9 cellular contexts compared by ENCODE assay signal in genomic region chr3:39378092-39378491, GRCh38. TPM values are rescaled to one million over a fixed set of nuclear protein-coding genes. Genes with fewer than 3 reads are reported as not detected.
DNase-seq lines count a peak whose midpoint lies in the region; ATAC-seq and TF ChIP-seq lines count a peak whose summit lies in the region.
"Had no signal": no experiment of that assay in that cellular context is flagged by ENCODE, and none has a peak within 500 bp of the region (broad histone marks: within the 10 kb centered on the region; RNA-seq: fewer than 3 reads in every experiment).

No MANE protein-coding gene starts in this region.

- H3K9me3 Mint-ChIP-seq in activated CD4-positive, alpha-beta T cell treated with anti-CD3 and anti-CD28 coated beads, Interleukin-2, amount 10 ng/mL, durations not matched to agents 7 days and 5 days = peaks cover under 1% of the 10 kb centered on the region

- DNase-seq in activated naive CD4-positive, alpha-beta T cell treated with Interleukin-2 at 50 U/mL for 16 hours = peak; percentile 67
- DNase-seq in activated naive CD4-positive, alpha-beta T cell (lab: John Stamatoyannopoulos, UW) = no peak
- peak; percentile 75 for DNase-seq in activated CD4-positive, alpha-beta T cell treated with anti-CD3 and anti-CD28 coated beads, Interleukin-2, amount 10 ng/mL, durations not matched to agents 7 days and 5 days
- DNase-seq in esophagus squamous epithelium (lab: John Stamatoyannopoulos, UW) (no peak), prostate gland (ENCODE audit: low spot score) (peak; percentile 50), NCI-H446 (lab: John Stamatoyannopoulos, UW) (no peak), pons (ENCODE audit: low spot score) (no peak)

- TF ChIP-seq CTCF in esophagus squamous epithelium (IDR thresholded peaks at IDR 0.05) (peak; percentile 25 to 74 (median 54)), prostate gland (IDR thresholded peaks at IDR 0.05) (peak in 3 of 4 experiments; percentile 51 to 66 (median 60))

- peaks cover 0 to 9% (median 3%) of the 10 kb centered on the region in 3 donors for H3K4me1 ChIP-seq in esophagus squamous epithelium
- H3K4me1 ChIP-seq in prostate gland (replicated peaks) = no peaks in the 10 kb centered on the region

- no peak overlapping the region for H3K4me3 ChIP-seq in esophagus squamous epithelium
- H3K4me3 ChIP-seq in prostate gland = no peak overlapping the region
- H3K4me3 ChIP-seq: BLaER1 treated with 17β-estradiol and CSF1 and Interleukin-3, amounts not matched to agents 10 nM and 100 nM had no signal

- H3K27me3 Mint-ChIP-seq in activated CD4-positive, alpha-beta T cell treated with anti-CD3 and anti-CD28 coated beads, Interleukin-2, amount 10 ng/mL, durations not matched to agents 7 days and 5 days = peaks cover 5% of the 10 kb centered on the region

- H3K27ac ChIP-seq in esophagus squamous epithelium (no peak overlapping the region), prostate gland (no peak overlapping the region)
- H3K27ac ChIP-seq: BLaER1 treated with 17β-estradiol and CSF1 and Interleukin-3, amounts not matched to agents 10 nM and 100 nM had no signal

- POLR2A ChIA-PET in activated CD4-positive, alpha-beta T cell treated with anti-CD3 and anti-CD28 coated beads, Interleukin-2, amount 10 ng/mL, durations not matched to agents 7 days and 5 days (lab: Charles Lee) = interaction anchor here (0.6 to 0.8 kb wide), 2 partner anchors 86 to 122 kb away, joined by 3 to 5 read pairs; no protein-coding TSS in a partner anchor

- peaks cover under 1% of the 10 kb centered on the region for H3K36me3 Mint-ChIP-seq in activated CD4-positive, alpha-beta T cell treated with anti-CD3 and anti-CD28 coated beads, Interleukin-2, amount 10 ng/mL, durations not matched to agents 7 days and 5 days (ENCODE audit: low read depth)

- WGBS in esophagus squamous epithelium, 2 donors = 11 to 31% methylated on average over 4 of the region's 4 CpGs
- 30% methylated on average over 4 of the region's 4 CpGs for WGBS in prostate gland

- peaks cover 20% of the 10 kb centered on the region for H3K4me1 Mint-ChIP-seq in activated CD4-positive, alpha-beta T cell treated with anti-CD3 and anti-CD28 coated beads, Interleukin-2, amount 10 ng/mL, durations not matched to agents 7 days and 5 days

- CTCF ChIA-PET in activated CD4-positive, alpha-beta T cell treated with anti-CD3 and anti-CD28 coated beads, Interleukin-2, amount 10 ng/mL, durations not matched to agents 7 days and 5 days (lab: Charles Lee) = interaction anchor here (0.6 to 3.0 kb wide), 15 partner anchors 11 to 560 kb away, joined by 3 to 22 read pairs (median 3); partner anchors contain the start of gene RPSA

- no peaks in the 10 kb centered on the region for H3K27me3 ChIP-seq in esophagus squamous epithelium
- H3K27me3 ChIP-seq in prostate gland (replicated peaks; ENCODE audit: insufficient read depth) = no peaks in the 10 kb centered on the region

- H3K9me3 ChIP-seq in esophagus squamous epithelium (no peaks in the 10 kb centered on the region), prostate gland (no peaks in the 10 kb centered on the region)
- H3K9me3 ChIP-seq: BLaER1 treated with 17β-estradiol and CSF1 and Interleukin-3, amounts not matched to agents 10 nM and 100 nM had no signal

- intact Hi-C loops in esophagus squamous epithelium (cut with DNase I) = no loop called here
- intact Hi-C loops in prostate gland (cut with DNase I) = no loop called here

- TF ChIP-seq POLR2A in esophagus squamous epithelium (IDR thresholded peaks at IDR 0.05) = no peak
- TF ChIP-seq POLR2A in prostate gland (IDR thresholded peaks at IDR 0.05) = no peak

- H3K27ac Mint-ChIP-seq in activated CD4-positive, alpha-beta T cell treated with anti-CD3 and anti-CD28 coated beads, Interleukin-2, amount 10 ng/mL, durations not matched to agents 7 days and 5 days = no peak overlapping the region

- H3K4me3 Mint-ChIP-seq in activated CD4-positive, alpha-beta T cell treated with anti-CD3 and anti-CD28 coated beads, Interleukin-2, amount 10 ng/mL, durations not matched to agents 7 days and 5 days = no peak overlapping the region

- no peaks in the 10 kb centered on the region for H3K36me3 ChIP-seq in esophagus squamous epithelium
- H3K36me3 ChIP-seq in prostate gland = no peaks in the 10 kb centered on the region
- H3K36me3 ChIP-seq: BLaER1 treated with 17β-estradiol and CSF1 and Interleukin-3, amounts not matched to agents 10 nM and 100 nM had no signal

- peak; percentile 79 for ATAC-seq in HG03460 (IDR thresholded peaks at IDR 0.05; ENCODE audit: unreplicated experiment)

RNA-seq across cellular contexts. Expression of gene SLC25A38, which starts 5.1 kb away (rescaled TPM):
- 10 to 100 TPM; 34.0 to 35.1 TPM for total RNA-seq in activated CD4-positive, alpha-beta T cell treated with anti-CD3 and anti-CD28 coated beads, Interleukin-2, amount 10 ng/mL, durations not matched to agents 7 days and 5 days
- total RNA-seq in esophagus squamous epithelium (10 to 100 TPM in 2 of 4 donors, 1 to 10 TPM in 2; 6.2 to 21.7 (median 12.6) TPM), prostate gland (10 to 100 TPM; 36.7 to 72.4 TPM)

RNA-seq across cellular contexts. Expression of gene RPSA, which starts 28.4 kb away (rescaled TPM):
- total RNA-seq in activated CD4-positive, alpha-beta T cell treated with anti-CD3 and anti-CD28 coated beads, Interleukin-2, amount 10 ng/mL, durations not matched to agents 7 days and 5 days = 1,000 to 10,000 TPM; 1,760 to 1,774 TPM
- total RNA-seq in esophagus squamous epithelium (1,000 to 10,000 TPM in 3 of 4 donors, 100 to 1,000 TPM in 1; 868 to 1,955 (median 1,497) TPM), prostate gland (1,000 to 10,000 TPM in 1 of 2 donors, 100 to 1,000 TPM in 1; 732 to 1,080 TPM)

RNA-seq across cellular contexts. Expression of gene CCR8, which starts 48.6 kb away (rescaled TPM):
- total RNA-seq in activated CD4-positive, alpha-beta T cell treated with anti-CD3 and anti-CD28 coated beads, Interleukin-2, amount 10 ng/mL, durations not matched to agents 7 days and 5 days = 1 to 10 TPM in 1 of 2 experiments, under 1 TPM in 1; 0.74 to 1.9 TPM
- total RNA-seq in esophagus squamous epithelium (under 1 TPM in 1 of 4 donors, not detected in 3; 0.22 TPM), prostate gland (not detected)

Comparison
In these comparisons a context has a peak if more than half of its experiments do, and no peak if none do; other contexts are left out.
1. DNase-seq: peak in activated naive CD4-positive, alpha-beta T cell treated with Interleukin-2 at 50 U/mL for 16 hours (single experiment), activated CD4-positive, alpha-beta T cell treated with anti-CD3 and anti-CD28 coated beads, Interleukin-2, amount 10 ng/mL, durations not matched to agents 7 days and 5 days (single experiment) and prostate gland (single experiment); none in activated naive CD4-positive, alpha-beta T cell (0 of 4), esophagus squamous epithelium (single experiment), NCI-H446 (0 of 2) and pons (single experiment).